In genomic region chr20:63877755-63878470, GRCh38 we compare ENCODE assay signal across 1 cellular context.
TF ChIP-seq lines count a peak whose summit lies in the region.

No MANE protein-coding gene starts in this region.

TF ChIP-seq in HCT116, 20 proteins besides CTCF, POLR2A, EP300 and RAD21:
- TF ChIP-seq SRF (IDR thresholded peaks at IDR 0.05; ENCODE audit: low read depth): no peak
- TF ChIP-seq EGR1 (IDR thresholded peaks at IDR 0.05; ENCODE audit: low read depth): no peak
- TF ChIP-seq EZH2phosphoT487 (IDR thresholded peaks at IDR 0.05; ENCODE audit: borderline replicate concordance): no peak
